Comparison of ENCODE assay signal across 1 cellular context in genomic region chr1:44266400-44267344, GRCh38.
TF ChIP-seq lines count a peak whose summit lies in the region.

No MANE protein-coding gene starts in this region.

TF ChIP-seq in HEK293, 187 proteins besides CTCF, POLR2A, EP300 and RAD21 (continued from another document):
- TF ChIP-seq PRDM10 (tag by site-specific recombination; IDR thresholded peaks at IDR 0.05), result peak; percentile 28; the same call in 1 of the 2 replicates
- TF ChIP-seq ZNF510 (tag by site-specific recombination; IDR thresholded peaks at IDR 0.05; ENCODE audit: insufficient replicate concordance), result no peak
- TF ChIP-seq ZNF830 (tag by site-specific recombination; IDR thresholded peaks at IDR 0.05; ENCODE audit: low read depth), result no peak
- TF ChIP-seq ZNF335 (tag by site-specific recombination; conservative IDR thresholded peaks at IDR 0.05), result no peak
- no peak for TF ChIP-seq ZNF292 (tag by site-specific recombination; IDR thresholded peaks at IDR 0.05; ENCODE audit: borderline replicate concordance, low read depth)
- no peak for TF ChIP-seq ZBTB21 (tag by site-specific recombination; IDR thresholded peaks at IDR 0.05)
- TF ChIP-seq IKZF3 (tag by site-specific recombination; IDR thresholded peaks at IDR 0.05), result no peak
- no peak for TF ChIP-seq ZBTB6 (tag by site-specific recombination; IDR thresholded peaks at IDR 0.05)
- TF ChIP-seq ZNF423 (tag by site-specific recombination; IDR thresholded peaks at IDR 0.05), result no peak
- TF ChIP-seq ZNF530 (tag by site-specific recombination; IDR thresholded peaks at IDR 0.05; ENCODE audit: low read depth), result no peak
- no peak for TF ChIP-seq ZNF16 (tag by site-specific recombination; IDR thresholded peaks at IDR 0.05; ENCODE audit: low read depth)
- TF ChIP-seq GLIS1 (tag by site-specific recombination; IDR thresholded peaks at IDR 0.05), result no peak
- TF ChIP-seq ZNF433 (tag by site-specific recombination; IDR thresholded peaks at IDR 0.05; ENCODE audit: low read depth), result no peak
- TF ChIP-seq EGR2 (tag by site-specific recombination; IDR thresholded peaks at IDR 0.05; ENCODE audit: low read depth), result no peak
